In the genomic region with DNA sequence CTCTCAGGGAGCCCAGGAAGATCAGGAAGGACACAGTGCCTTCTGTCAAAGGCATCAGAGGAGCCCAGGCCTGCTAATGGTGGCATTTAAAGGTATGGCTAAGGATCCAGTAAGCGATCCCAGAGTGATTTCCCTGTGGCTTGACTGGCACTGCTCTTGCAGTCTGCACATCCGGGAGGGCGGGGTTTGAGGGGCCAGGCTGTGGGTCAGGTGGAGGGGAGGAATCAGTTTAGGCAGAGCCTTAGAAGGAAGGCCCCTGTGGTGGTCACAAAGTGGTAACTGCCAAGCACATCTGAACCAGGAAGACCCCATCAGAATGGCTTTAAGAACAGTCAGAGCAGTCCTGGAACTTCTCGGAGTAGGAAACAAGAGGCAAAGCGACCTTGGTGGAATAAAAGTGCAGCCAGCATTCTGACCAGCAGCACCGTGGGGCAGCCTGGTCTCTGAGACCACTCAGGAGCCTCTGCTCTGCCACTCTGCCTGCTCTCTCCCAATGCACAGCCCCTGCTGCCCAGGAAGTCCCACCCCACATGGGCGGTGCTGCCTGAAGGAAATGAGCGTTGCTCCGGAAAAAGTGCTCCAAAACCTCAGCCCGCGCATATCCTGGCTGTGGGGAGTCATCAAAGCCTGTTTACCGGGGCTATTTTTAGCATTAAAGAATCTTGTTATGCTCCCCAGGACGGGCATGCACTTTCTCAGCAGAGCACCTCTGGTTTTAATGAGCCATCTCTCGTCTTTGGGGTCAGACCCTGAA, we compare ENCODE assay signal across 9 cellular contexts. TPM values are rescaled to one million over a fixed set of nuclear protein-coding genes. Genes with fewer than 3 reads are reported as not detected.
DNase-seq lines count a peak whose midpoint lies in the region; ATAC-seq, FAIRE-seq and TF ChIP-seq lines count a peak whose summit lies in the region.
"Had no signal": no experiment of that assay in that cellular context is flagged by ENCODE, and none has a peak within 500 bp of the region (broad histone marks: within the 10 kb centered on the region; RNA-seq: fewer than 3 reads in every experiment).

No MANE protein-coding gene starts in this region.

- no peak for TF ChIP-seq CTCF in HepG2 (CRISPR knock-in tag; IDR thresholded peaks at IDR 0.05)

- ATAC-seq in HepG2 (no peak), HG03565 (IDR thresholded peaks at IDR 0.05; ENCODE audit: unreplicated experiment) (no peak)

- FAIRE-seq in HepG2 (lab: Jason Lieb, UNC), result no peak
- no peak for FAIRE-seq in frontal cortex (lab: Jason Lieb, UNC)

- DNase-seq in T follicular helper cell (ENCODE audit: low read depth), result peak; percentile 42
- peak; percentile 71 for DNase-seq in activated T-helper 2 cell treated with anti-CD3 and anti-CD28 coated beads, Interferon-gamma antibody, Interleukin-2, Interleukin-4, amounts not matched to agents 10 μg/mL and 5 μg/mL and 100 μg/mL, durations not matched to agents 14 hours and 24 hours and 36 hours (ENCODE audit: low spot score)
- no peak for DNase-seq in HepG2 (ENCODE audit: low spot score)
- peak; percentile 23 to 34 for DNase-seq in stimulated activated CD8-positive, alpha-beta memory T cell treated with anti-CD3 and anti-CD28 coated beads, Interleukin-15, amount 100 ng/mL, for 4 hours (ENCODE audit: low read depth in 2 of 2)
- DNase-seq in frontal cortex (ENCODE audit: low spot score in 2 of 2), result no peak
- DNase-seq in putamen (ENCODE audit: low spot score), result no peak
- no peak for DNase-seq in NCI-H1417 treated with DMSO at 0.1 percent for 48 hours (lab: John Stamatoyannopoulos, UW)

- CTCF ChIA-PET in HepG2 (lab: Yijun Ruan, JAX; ENCODE audit: low intra/inter-chr PET ratio, low total read pairs), result no interaction called here

- in situ Hi-C loops in HepG2 (cut with HindIII; ENCODE audit: extremely low pct_ligation_motif_present, low pct_unique_long_range_greater_than_20kb), result loop anchor here (10.0 kb wide), 1 partner anchor 277 kb away; no protein-coding TSS in a partner anchor

- H3K9ac ChIP-seq in HepG2 (ENCODE audit: insufficient read depth, low read depth, low read length), result no peak overlapping the region

- no peak for TF ChIP-seq EP300 in HepG2 (IDR thresholded peaks at IDR 0.05; ENCODE audit: low read depth in 2 of 2, low read length in 2 of 2)
- TF ChIP-seq EP300 in HepG2 (CRISPR knock-in tag; IDR thresholded peaks at IDR 0.05; ENCODE audit: borderline replicate concordance), result no peak

- no peaks in the 10 kb centered on the region for H3K9me3 ChIP-seq in HepG2 (ENCODE audit: low read length)

- no peaks in the 10 kb centered on the region for H3K79me2 ChIP-seq in HepG2 (ENCODE audit: insufficient read depth, low read length)

- H3K27ac ChIP-seq in HepG2 (ENCODE audit: extremely low read length, insufficient read depth, low read length), result no peak overlapping the region
- H3K27ac ChIP-seq: HL-60 had no signal

- H3K27me3 Mint-ChIP-seq in activated T-helper 2 cell treated with anti-CD3 and anti-CD28 coated beads, Interferon-gamma antibody, Interleukin-2, Interleukin-4, amounts not matched to agents 10 μg/mL and 5 μg/mL and 100 μg/mL, durations not matched to agents 14 hours and 24 hours and 36 hours (ENCODE audit: low read depth), result no peaks in the 10 kb centered on the region

- no peak overlapping the region for H2AFZ ChIP-seq in HepG2 (ENCODE audit: low read length)

- no peak overlapping the region for H3K4me3 ChIP-seq in HepG2 (replicated peaks in 1 of 3; ENCODE audit: insufficient read depth in 1 of 3, low read depth in 2 of 3, low read length in 3 of 3)

- intact Hi-C loops in activated T-helper 2 cell treated with anti-CD3 and anti-CD28 coated beads, Interferon-gamma antibody, Interleukin-2, Interleukin-4, amounts not matched to agents 10 μg/mL and 5 μg/mL and 100 μg/mL, durations not matched to agents 14 hours and 24 hours and 36 hours (cut with micrococcal nuclease), result no loop called here
- intact Hi-C loops in HepG2 (cut with micrococcal nuclease; ENCODE audit: unreplicated experiment), result no loop called here

- H3K27me3 ChIP-seq in HepG2 (ENCODE audit: control insufficient read depth in 1 of 2, insufficient read depth in 2 of 2, low read length in 2 of 2), result no peaks in the 10 kb centered on the region

- peaks cover 4% of the 10 kb centered on the region; the same call in 1 of the 2 replicates for H4K20me1 ChIP-seq in HepG2 (ENCODE audit: insufficient read depth, low read length)

- H3K27ac Mint-ChIP-seq in activated T-helper 2 cell treated with anti-CD3 and anti-CD28 coated beads, Interferon-gamma antibody, Interleukin-2, Interleukin-4, amounts not matched to agents 10 μg/mL and 5 μg/mL and 100 μg/mL, durations not matched to agents 14 hours and 24 hours and 36 hours, result peak overlapping the region; percentile 87

- H3K4me1 Mint-ChIP-seq in activated T-helper 2 cell treated with anti-CD3 and anti-CD28 coated beads, Interferon-gamma antibody, Interleukin-2, Interleukin-4, amounts not matched to agents 10 μg/mL and 5 μg/mL and 100 μg/mL, durations not matched to agents 14 hours and 24 hours and 36 hours (ENCODE audit: low read depth), result peaks cover 73% of the 10 kb centered on the region

- POLR2A ChIA-PET in HepG2 (lab: Yijun Ruan, JAX), result no interaction called here

- TF ChIP-seq POLR2A in HepG2 (IDR thresholded peaks at IDR 0.05; ENCODE audit: insufficient read depth in 1 of 2, low read depth in 2 of 2, low read length in 2 of 2), result no peak

- TF ChIP-seq RAD21 in HepG2 (CRISPR knock-in tag; IDR thresholded peaks at IDR 0.05), result no peak

- H3K36me3 Mint-ChIP-seq in activated T-helper 2 cell treated with anti-CD3 and anti-CD28 coated beads, Interferon-gamma antibody, Interleukin-2, Interleukin-4, amounts not matched to agents 10 μg/mL and 5 μg/mL and 100 μg/mL, durations not matched to agents 14 hours and 24 hours and 36 hours (ENCODE audit: low read depth), result peaks cover 59% of the 10 kb centered on the region

- no TSS peak for BruUV-seq in HepG2 (replicated peaks; lab: Mats Ljungman, UMichigan)

- H3K36me3 ChIP-seq in HepG2 (replicated peaks in 1 of 2; ENCODE audit: control insufficient read depth in 1 of 2, insufficient read depth in 2 of 2, low read length in 2 of 2), result peaks cover 47 to 98% of the 10 kb centered on the region in 2 experiments

- no peaks in the 10 kb centered on the region for H3K9me3 Mint-ChIP-seq in activated T-helper 2 cell treated with anti-CD3 and anti-CD28 coated beads, Interferon-gamma antibody, Interleukin-2, Interleukin-4, amounts not matched to agents 10 μg/mL and 5 μg/mL and 100 μg/mL, durations not matched to agents 14 hours and 24 hours and 36 hours

- H3K4me3 Mint-ChIP-seq in activated T-helper 2 cell treated with anti-CD3 and anti-CD28 coated beads, Interferon-gamma antibody, Interleukin-2, Interleukin-4, amounts not matched to agents 10 μg/mL and 5 μg/mL and 100 μg/mL, durations not matched to agents 14 hours and 24 hours and 36 hours (ENCODE audit: low read depth), result peak overlapping the region; percentile 70

- no peak overlapping the region for H3K4me2 ChIP-seq in HepG2 (ENCODE audit: low read depth, low read length)

- 97% methylated on average over 14 of the region's 14 CpGs for WGBS in HepG2 (ENCODE audit: low lambda C conversion rate)

- peaks cover 24% of the 10 kb centered on the region for H3K4me1 ChIP-seq in HepG2 (ENCODE audit: insufficient read depth, low read length)

TF ChIP-seq in HepG2, 621 proteins besides CTCF, POLR2A, EP300 and RAD21 (continues in another document):
- no peak for TF ChIP-seq NR0B2 (CRISPR knock-in tag; IDR thresholded peaks at IDR 0.05)
- no peak for TF ChIP-seq SMYD3 (CRISPR knock-in tag; IDR thresholded peaks at IDR 0.05)
- peak; percentile 27; the same call in 1 of the 2 replicates for TF ChIP-seq POLR2G (IDR thresholded peaks at IDR 0.05; ENCODE audit: low read depth, low read length)
- TF ChIP-seq XBP1 (CRISPR knock-in tag; IDR thresholded peaks at IDR 0.05), result no peak
- TF ChIP-seq NR1H2 (CRISPR knock-in tag; IDR thresholded peaks at IDR 0.05; ENCODE audit: borderline replicate concordance, low read depth), result no peak

RNA-seq across cellular contexts. Expression of gene EPAS1, which starts 54.4 kb away (rescaled TPM):
- total RNA-seq in activated T-helper 2 cell treated with anti-CD3 and anti-CD28 coated beads, Interferon-gamma antibody, Interleukin-2, Interleukin-4, amounts not matched to agents 10 μg/mL and 5 μg/mL and 100 μg/mL, durations not matched to agents 14 hours and 24 hours and 36 hours, result 100.0 and 102 TPM in 2 replicates
- total RNA-seq in HepG2 (2016; rRNA removed; fragmentation: Illumina TruSeq; extraction: Trizol) (47.1 and 64.9 TPM in 2 replicates), frontal cortex (3.7 TPM)
- total RNA-seq in HepG2 (2016; cell fraction: cytosol; rRNA removed; fragmentation: Illumina TruSeq; extraction: Trizol; ENCODE audit: low read depth), result 15.6 and 21.2 TPM in 2 replicates
- 45.9 and 54.8 TPM in 2 replicates for total RNA-seq in HepG2 (2016; cell fraction: insoluble cytoplasmic fraction; rRNA removed; fragmentation: Illumina TruSeq; extraction: Trizol)
- 54.5 and 63.7 TPM in 2 replicates for total RNA-seq in HepG2 (2016; cell fraction: membrane; rRNA removed; fragmentation: Illumina TruSeq; extraction: Trizol)
- 54.3 and 61.3 TPM in 2 replicates for total RNA-seq in HepG2 (2016; cell fraction: nucleus; rRNA removed; fragmentation: Illumina TruSeq; extraction: Trizol)
- polyA plus RNA-seq in HepG2 (2011; rRNA removed), result 182 and 202 TPM in 2 replicates
- 62.2 and 87.1 TPM in 2 replicates for polyA plus RNA-seq in HepG2 (2011; cell fraction: cytosol; rRNA removed)
- polyA plus RNA-seq in HepG2 (2011; cell fraction: nucleus; rRNA removed), result 133 and 141 TPM in 2 replicates
- 97.8 and 103 TPM in 2 replicates for polyA plus RNA-seq in HepG2 (2012)
- 15.2 and 19.3 TPM in 2 replicates for polyA plus RNA-seq in HepG2 (2016; cell fraction: cytosol; fragmentation: Illumina TruSeq; extraction: Trizol; ENCODE audit: low read depth)
- 72.5 and 91.0 TPM in 2 replicates for polyA plus RNA-seq in HepG2 (2016; cell fraction: insoluble cytoplasmic fraction; fragmentation: Illumina TruSeq; extraction: Trizol; ENCODE audit: low read depth)
- 64.7 and 77.7 TPM in 2 replicates for polyA plus RNA-seq in HepG2 (2016; cell fraction: membrane; fragmentation: Illumina TruSeq; extraction: Trizol; ENCODE audit: low read depth)
- 74.5 and 82.8 TPM in 2 replicates for polyA plus RNA-seq in HepG2 (2016; cell fraction: nucleus; fragmentation: Illumina TruSeq; extraction: Trizol; ENCODE audit: insufficient read depth, low read depth)
- polyA minus RNA-seq in HepG2 (2011; rRNA and poly(A)+ RNA removed; ENCODE audit: low replicate concordance), result 156 and 217 TPM in 2 replicates
- polyA minus RNA-seq in HepG2 (2011; cell fraction: cytosol; rRNA and poly(A)+ RNA removed), result 122 and 129 TPM in 2 replicates
- polyA minus RNA-seq in HepG2 (2011; cell fraction: nucleus; rRNA and poly(A)+ RNA removed), result 185 and 262 TPM in 2 replicates

Comparison
In these comparisons a context has a peak if more than half of its experiments do, and no peak if none do; other contexts are left out.
1. DNase-seq: peak in T follicular helper cell (single experiment), activated T-helper 2 cell treated with anti-CD3 and anti-CD28 coated beads, Interferon-gamma antibody, Interleukin-2, Interleukin-4, amounts not matched to agents 10 μg/mL and 5 μg/mL and 100 μg/mL, durations not matched to agents 14 hours and 24 hours and 36 hours (single experiment) and stimulated activated CD8-positive, alpha-beta memory T cell treated with anti-CD3 and anti-CD28 coated beads, Interleukin-15, amount 100 ng/mL, for 4 hours (2 of 2); none in HepG2 (single experiment), frontal cortex (0 of 2), putamen (single experiment) and NCI-H1417 treated with DMSO at 0.1 percent for 48 hours (single experiment).